In the genomic region with DNA sequence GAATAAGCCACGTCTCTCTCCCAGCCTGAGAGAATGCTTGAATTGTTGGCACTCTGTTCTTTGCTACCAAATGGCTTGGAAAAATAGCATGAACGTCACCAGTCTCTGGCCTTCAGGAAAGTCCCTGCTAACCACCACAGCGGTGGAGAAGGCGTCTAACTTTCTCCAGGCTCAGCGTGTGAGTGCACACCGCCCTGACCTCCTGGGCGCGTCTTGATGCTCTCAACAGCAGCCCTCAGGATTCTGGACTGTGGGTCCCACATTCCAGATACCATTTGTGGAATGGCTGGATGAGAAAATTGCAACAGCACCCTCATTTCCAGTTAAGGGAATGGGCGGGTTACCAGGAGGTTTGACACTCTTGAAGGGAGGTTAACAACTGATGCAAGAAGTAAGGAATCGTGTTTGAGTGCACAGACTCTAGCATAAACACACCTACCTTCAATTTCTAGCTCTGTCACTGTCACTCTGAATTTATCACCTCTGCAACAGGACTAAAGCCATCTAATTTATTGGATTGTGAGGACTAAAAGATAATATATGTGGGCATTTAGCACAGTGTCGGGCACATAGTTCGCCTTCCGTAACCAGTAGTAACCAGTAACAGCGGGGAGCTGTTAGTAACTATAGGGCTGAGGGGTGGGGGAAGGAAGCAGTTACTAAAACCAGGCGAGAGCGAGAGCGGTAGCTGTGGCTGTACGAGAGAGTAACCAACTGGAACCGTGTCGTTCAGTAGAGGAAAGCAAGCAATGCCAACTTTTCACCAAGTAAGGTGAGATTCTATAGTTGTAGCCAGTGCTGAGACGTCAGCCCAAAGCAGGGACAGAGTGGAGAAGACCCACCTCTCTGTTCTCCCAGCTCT, we compare ENCODE assay signal across 8 cellular contexts. TPM values are rescaled to one million over a fixed set of nuclear protein-coding genes. Genes with fewer than 3 reads are reported as not detected.
DNase-seq lines count a peak whose midpoint lies in the region; ATAC-seq and TF ChIP-seq lines count a peak whose summit lies in the region.

No MANE protein-coding gene starts in this region.

- peak overlapping the region; percentile 80 for H3K9ac ChIP-seq in SU-DHL-6 (ENCODE audit: low read length)

- H3K4me1 ChIP-seq in mucosa of descending colon (ENCODE audit: low read depth) (peaks cover 14% of the 10 kb centered on the region), thyroid gland (peaks cover 7 to 14% of the 10 kb centered on the region in 2 donors)

- H3K9me3 ChIP-seq in SU-DHL-6 (ENCODE audit: insufficient read depth, low read length) = no peaks in the 10 kb centered on the region
- H3K9me3 ChIP-seq in mucosa of descending colon = no peaks in the 10 kb centered on the region
- H3K9me3 ChIP-seq in thyroid gland = no peaks in the 10 kb centered on the region

- peak overlapping the region; percentile 84 for H3K4me3 ChIP-seq in SU-DHL-6 (ENCODE audit: insufficient read depth, low read length, poor library complexity, severe bottlenecking)
- H3K4me3 ChIP-seq in mucosa of descending colon = peak overlapping the region; percentile 33
- peak overlapping the region in 2 of 3 donors; percentile 8 to 49 for H3K4me3 ChIP-seq in thyroid gland (replicated peaks in 1 of 3)

- TF ChIP-seq POLR2A in thyroid gland (IDR thresholded peaks at IDR 0.05) = no peak

- ATAC-seq in HG02943 (IDR thresholded peaks at IDR 0.05; ENCODE audit: low read depth, unreplicated experiment) (peak; percentile 61), mucosa of descending colon (peak; percentile 16)

- DNase-seq in DMS 273 (lab: John Stamatoyannopoulos, UW; ENCODE audit: unreplicated experiment) = peak; percentile 21
- DNase-seq in DMS 273 treated with DMSO at 0.1 percent for 48 hours (lab: John Stamatoyannopoulos, UW) = no peak
- DNase-seq in cerebellum (ENCODE audit: low spot score) = peak; percentile 19
- DNase-seq in mucosa of descending colon = peak; percentile 39 to 60 (median 56)
- DNase-seq in thyroid gland = peak; percentile 14 to 35
- DNase-seq in NCI-H510A (lab: John Stamatoyannopoulos, UW) = no peak

- intact Hi-C loops in mucosa of descending colon (cut with DNase I, micrococcal nuclease) = no loop called here
- intact Hi-C loops in thyroid gland (cut with DNase I) = loop anchor here (10.0 kb wide), 1 partner anchor 156 kb away; no protein-coding TSS in a partner anchor

- H3F3A ChIP-seq in SU-DHL-6 (ENCODE audit: insufficient read depth) = peaks cover 11% of the 10 kb centered on the region

- H3K9me2 ChIP-seq in SU-DHL-6 (replicated peaks; ENCODE audit: insufficient read depth, low read length) = no peaks in the 10 kb centered on the region

- H3K27ac ChIP-seq in SU-DHL-6 (ENCODE audit: low read depth, low read length) (peak overlapping the region; percentile 84), thyroid gland (peak overlapping the region; percentile 85 to 91 (median 91))

- 52 to 67% methylated on average over 21 of the region's 21 CpGs for WGBS in thyroid gland, 2 donors

- no peaks in the 10 kb centered on the region for H4K20me1 ChIP-seq in SU-DHL-6 (ENCODE audit: low read depth, low read length)

- no peaks in the 10 kb centered on the region for H3K27me3 ChIP-seq in SU-DHL-6 (ENCODE audit: low read length)
- no peaks in the 10 kb centered on the region for H3K27me3 ChIP-seq in thyroid gland

- H3K36me3 ChIP-seq in SU-DHL-6 (ENCODE audit: low read length) (peaks cover 6% of the 10 kb centered on the region), mucosa of descending colon (ENCODE audit: low read depth) (no peaks in the 10 kb centered on the region), thyroid gland (no peaks in the 10 kb centered on the region)

- peak overlapping the region; percentile 81 for H3K4me2 ChIP-seq in SU-DHL-6 (ENCODE audit: low read depth, low read length, poor library complexity, severe bottlenecking)

- H3K79me2 ChIP-seq in SU-DHL-6 (ENCODE audit: insufficient read depth, low read length) = no peaks in the 10 kb centered on the region

- no peak for TF ChIP-seq CTCF in SU-DHL-6 (IDR thresholded peaks at IDR 0.05; ENCODE audit: insufficient read depth, low read length, poor library complexity, severe bottlenecking)
- no peak for TF ChIP-seq CTCF in mucosa of descending colon (IDR thresholded peaks at IDR 0.05)
- no peak for TF ChIP-seq CTCF in thyroid gland (IDR thresholded peaks at IDR 0.05)

- H2AFZ ChIP-seq in SU-DHL-6 (ENCODE audit: low read depth, low read length, severe bottlenecking) = peak overlapping the region; percentile 44

RNA-seq across cellular contexts. Expression of a gene that starts 0.8 kb away (rescaled TPM):
- total RNA-seq in cerebellum = 12.3 TPM
- 10 to 100 TPM; 34.0 to 67.1 (median 53.0) TPM for total RNA-seq in mucosa of descending colon
- 10 to 100 TPM; 16.2 to 32.7 (median 27.7) TPM for total RNA-seq in thyroid gland

RNA-seq across cellular contexts. Expression of a gene that starts 11.8 kb away (rescaled TPM):
- total RNA-seq in cerebellum (0.54 TPM), mucosa of descending colon (1 to 10 TPM; 2.6 to 5.4 (median 3.4) TPM), thyroid gland (1 to 10 TPM; 3.0 to 6.5 (median 4.9) TPM)

Comparison
In these comparisons a context has a peak if more than half of its experiments do, and no peak if none do; other contexts are left out.
1. DNase-seq: peak in DMS 273 (single experiment), cerebellum (single experiment), mucosa of descending colon (3 of 3) and thyroid gland (2 of 2); none in DMS 273 treated with DMSO at 0.1 percent for 48 hours (single experiment) and NCI-H510A (single experiment).
2. H3K4me3 ChIP-seq: peak in every context shown above with its lines; median percentile 84 in SU-DHL-6; 33 in mucosa of descending colon; 28 in thyroid gland.